Comparison of ENCODE assay signal across 18 cellular contexts in genomic region chr7:124275411-124275810, GRCh38.
A peak's percentile ranks its signal among the peaks of the same experiment; 100 is the strongest.
DNase-seq lines count a peak whose midpoint lies in the region; ATAC-seq and TF ChIP-seq lines count a peak whose summit lies in the region.
"Had no signal": no experiment of that assay in that cellular context is flagged by ENCODE, and none has a peak within 500 bp of the region (broad histone marks: within the 10 kb centered on the region; RNA-seq: fewer than 3 reads in every experiment).

No MANE protein-coding gene starts in this region.

- no peak for TF ChIP-seq CTCF in CD4-positive, alpha-beta T cell (IDR thresholded peaks at IDR 0.05)

- no peak overlapping the region for H3K4me3 ChIP-seq in adipocyte (ENCODE audit: low read length)
- H3K4me3 ChIP-seq in naive thymus-derived CD4-positive, alpha-beta T cell (ENCODE audit: low read length) = no peak overlapping the region
- H3K4me3 ChIP-seq: left ventricle myocardium inferior, SJCRH30, suprapubic skin had no signal

- H3K4me1 Mint-ChIP-seq in CD4-positive, alpha-beta T cell (ENCODE audit: low read depth) = no peaks in the 10 kb centered on the region
- H3K4me1 Mint-ChIP-seq in naive thymus-derived CD4-positive, alpha-beta T cell = no peaks in the 10 kb centered on the region
- H3K4me1 Mint-ChIP-seq: activated CD4-positive, alpha-beta memory T cell treated with anti-CD3 and anti-CD28 coated beads, Interleukin-2, amount 10 ng/mL, durations not matched to agents 7 days and 5 days; activated naive CD4-positive, alpha-beta T cell treated with anti-CD3 and anti-CD28 coated beads, Interleukin-2, amount 10 ng/mL, durations not matched to agents 7 days and 5 days; CD4-positive, CD25-positive, alpha-beta regulatory T cell had no signal

- no peak overlapping the region for H3K27ac ChIP-seq in CD4-positive, alpha-beta T cell (ENCODE audit: low read depth, low read length)
- H3K27ac ChIP-seq in naive thymus-derived CD4-positive, alpha-beta T cell (ENCODE audit: low read depth, low read length) = no peak overlapping the region
- H3K27ac ChIP-seq: left ventricle myocardium inferior, SJCRH30, suprapubic skin had no signal

- no peak for ATAC-seq in HG02678 (IDR thresholded peaks at IDR 0.05; ENCODE audit: unreplicated experiment)
- no peak for ATAC-seq in CD4-positive, alpha-beta T cell (ENCODE audit: poor library complexity)
- no peak for ATAC-seq in naive thymus-derived CD4-positive, alpha-beta T cell
- ATAC-seq: activated CD4-positive, CD25-positive, alpha-beta regulatory T cell treated with anti-CD3 and anti-CD28 coated beads, Interleukin-2, amount 50 U/mL, for 24 hours had no signal

- H3K27ac Mint-ChIP-seq in CD4-positive, alpha-beta T cell = no peak overlapping the region
- H3K27ac Mint-ChIP-seq in naive thymus-derived CD4-positive, alpha-beta T cell = no peak overlapping the region
- H3K27ac Mint-ChIP-seq: activated CD4-positive, alpha-beta memory T cell treated with anti-CD3 and anti-CD28 coated beads, Interleukin-2, amount 10 ng/mL, durations not matched to agents 7 days and 5 days; activated naive CD4-positive, alpha-beta T cell treated with anti-CD3 and anti-CD28 coated beads, Interleukin-2, amount 10 ng/mL, durations not matched to agents 7 days and 5 days; CD4-positive, CD25-positive, alpha-beta regulatory T cell had no signal

- no peaks in the 10 kb centered on the region for H3K27me3 Mint-ChIP-seq in CD4-positive, alpha-beta T cell
- no peaks in the 10 kb centered on the region for H3K27me3 Mint-ChIP-seq in naive thymus-derived CD4-positive, alpha-beta T cell
- H3K27me3 Mint-ChIP-seq: activated CD4-positive, alpha-beta memory T cell treated with anti-CD3 and anti-CD28 coated beads, Interleukin-2, amount 10 ng/mL, durations not matched to agents 7 days and 5 days; activated naive CD4-positive, alpha-beta T cell treated with anti-CD3 and anti-CD28 coated beads, Interleukin-2, amount 10 ng/mL, durations not matched to agents 7 days and 5 days; CD4-positive, CD25-positive, alpha-beta regulatory T cell had no signal

- no peaks in the 10 kb centered on the region for H3K27me3 ChIP-seq in adipocyte (replicated peaks; ENCODE audit: control insufficient read depth, insufficient read depth, low read length)
- no peaks in the 10 kb centered on the region for H3K27me3 ChIP-seq in CD4-positive, alpha-beta T cell (ENCODE audit: control insufficient read depth, insufficient read depth, low read length)
- H3K27me3 ChIP-seq in naive thymus-derived CD4-positive, alpha-beta T cell (ENCODE audit: control insufficient read depth in 2 of 2, insufficient read depth in 2 of 2, low read length in 2 of 2) = no peaks in the 10 kb centered on the region
- H3K27me3 ChIP-seq: SJCRH30, suprapubic skin had no signal

- H3K36me3 Mint-ChIP-seq in CD4-positive, alpha-beta T cell (ENCODE audit: low read depth) = no peaks in the 10 kb centered on the region
- no peaks in the 10 kb centered on the region for H3K36me3 Mint-ChIP-seq in naive thymus-derived CD4-positive, alpha-beta T cell
- H3K36me3 Mint-ChIP-seq: activated naive CD4-positive, alpha-beta T cell treated with anti-CD3 and anti-CD28 coated beads, Interleukin-2, amount 10 ng/mL, durations not matched to agents 7 days and 5 days; CD4-positive, CD25-positive, alpha-beta regulatory T cell had no signal

- no peaks in the 10 kb centered on the region for H3K36me3 ChIP-seq in adipocyte (ENCODE audit: control insufficient read depth, insufficient read depth, low read length, severe bottlenecking)
- H3K36me3 ChIP-seq in naive thymus-derived CD4-positive, alpha-beta T cell (ENCODE audit: control insufficient read depth in 2 of 3, insufficient read depth in 3 of 3, low read length in 3 of 3) = no peaks in the 10 kb centered on the region
- H3K36me3 ChIP-seq: left ventricle myocardium inferior, SJCRH30, suprapubic skin had no signal

- peak in 2 of 3 experiments; percentile 66 to 79 for DNase-seq in NCI-H1417 (lab: John Stamatoyannopoulos, UW)
- DNase-seq in NCI-H1417 treated with DMSO at 0.1 percent for 48 hours (lab: John Stamatoyannopoulos, UW) = no peak
- peak; percentile 12 to 43 for DNase-seq in NCI-H526 (lab: John Stamatoyannopoulos, UW)
- DNase-seq in adipocyte (ENCODE audit: low read depth) = peak; percentile 1
- DNase-seq in CD4-positive, alpha-beta T cell = no peak
- DNase-seq in OCI-M2 (lab: John Stamatoyannopoulos, UW; ENCODE audit: unreplicated experiment) = no peak
- DNase-seq in naive thymus-derived CD4-positive, alpha-beta T cell = no peak
- DNase-seq: activated CD4-positive, alpha-beta memory T cell treated with anti-CD3 and anti-CD28 coated beads, Interleukin-2, amount 10 ng/mL, durations not matched to agents 7 days and 5 days; activated CD8-positive, alpha-beta memory T cell treated with anti-CD3 and anti-CD28 coated beads, Interleukin-2, amount 50 U/mL, for 48 hours; activated naive CD4-positive, alpha-beta T cell treated with anti-CD3 and anti-CD28 coated beads, Interleukin-2, amount 10 ng/mL, durations not matched to agents 7 days and 5 days; left ventricle myocardium inferior; occipital lobe; stimulated activated naive CD4-positive, alpha-beta T cell had no signal

- intact Hi-C loops in CD4-positive, alpha-beta T cell (cut with DNase I, micrococcal nuclease) = no loop called here
- intact Hi-C loops in naive thymus-derived CD4-positive, alpha-beta T cell (cut with micrococcal nuclease) = no loop called here

- peaks cover 2% of the 10 kb centered on the region for H3K9me3 Mint-ChIP-seq in CD4-positive, alpha-beta T cell
- H3K9me3 Mint-ChIP-seq in naive thymus-derived CD4-positive, alpha-beta T cell = peaks cover 0 to 8% (median 4%) of the 10 kb centered on the region in 11 donors
- H3K9me3 Mint-ChIP-seq: activated naive CD4-positive, alpha-beta T cell treated with anti-CD3 and anti-CD28 coated beads, Interleukin-2, amount 10 ng/mL, durations not matched to agents 7 days and 5 days had no signal

- H3K4me3 Mint-ChIP-seq in CD4-positive, alpha-beta T cell = no peak overlapping the region
- no peak overlapping the region for H3K4me3 Mint-ChIP-seq in naive thymus-derived CD4-positive, alpha-beta T cell
- H3K4me3 Mint-ChIP-seq: activated CD4-positive, alpha-beta memory T cell treated with anti-CD3 and anti-CD28 coated beads, Interleukin-2, amount 10 ng/mL, durations not matched to agents 7 days and 5 days; activated naive CD4-positive, alpha-beta T cell treated with anti-CD3 and anti-CD28 coated beads, Interleukin-2, amount 10 ng/mL, durations not matched to agents 7 days and 5 days; CD4-positive, CD25-positive, alpha-beta regulatory T cell had no signal

- CTCF ChIA-PET in CD4-positive, alpha-beta T cell (lab: Charles Lee) = no interaction called here
- CTCF ChIA-PET in naive thymus-derived CD4-positive, alpha-beta T cell (lab: Charles Lee) = no interaction called here

- no peaks in the 10 kb centered on the region for H3K4me1 ChIP-seq in adipocyte (ENCODE audit: control insufficient read depth, insufficient read depth, low read length)
- no peaks in the 10 kb centered on the region for H3K4me1 ChIP-seq in naive thymus-derived CD4-positive, alpha-beta T cell (ENCODE audit: control insufficient read depth in 2 of 2, insufficient read depth in 2 of 2, low read length in 2 of 2)
- H3K4me1 ChIP-seq: left ventricle myocardium inferior, SJCRH30, suprapubic skin had no signal

- no peak overlapping the region for H3K9ac ChIP-seq in adipocyte (ENCODE audit: low read length)

- POLR2A ChIA-PET in CD4-positive, alpha-beta T cell (lab: Charles Lee) = no interaction called here
- POLR2A ChIA-PET in naive thymus-derived CD4-positive, alpha-beta T cell (lab: Charles Lee) = no interaction called here

- H3K9me3 ChIP-seq in adipocyte (ENCODE audit: control insufficient read depth, low read length) = no peaks in the 10 kb centered on the region
- no peaks in the 10 kb centered on the region for H3K9me3 ChIP-seq in CD4-positive, alpha-beta T cell (ENCODE audit: control insufficient read depth, low read length)
- no peaks in the 10 kb centered on the region for H3K9me3 ChIP-seq in naive thymus-derived CD4-positive, alpha-beta T cell (ENCODE audit: control insufficient read depth in 2 of 3, low read length in 3 of 3)
- H3K9me3 ChIP-seq: left ventricle myocardium inferior, SJCRH30, suprapubic skin had no signal

Comparison
In these comparisons a context has a peak if more than half of its experiments do, and no peak if none do; other contexts are left out.
1. DNase-seq: peak in NCI-H1417 (2 of 3), NCI-H526 (2 of 2) and adipocyte (single experiment); none in NCI-H1417 treated with DMSO at 0.1 percent for 48 hours (single experiment), CD4-positive, alpha-beta T cell (0 of 10), OCI-M2 (single experiment) and naive thymus-derived CD4-positive, alpha-beta T cell (0 of 9).